ENCODE assay signal across 9 cellular contexts in the genomic region with DNA sequence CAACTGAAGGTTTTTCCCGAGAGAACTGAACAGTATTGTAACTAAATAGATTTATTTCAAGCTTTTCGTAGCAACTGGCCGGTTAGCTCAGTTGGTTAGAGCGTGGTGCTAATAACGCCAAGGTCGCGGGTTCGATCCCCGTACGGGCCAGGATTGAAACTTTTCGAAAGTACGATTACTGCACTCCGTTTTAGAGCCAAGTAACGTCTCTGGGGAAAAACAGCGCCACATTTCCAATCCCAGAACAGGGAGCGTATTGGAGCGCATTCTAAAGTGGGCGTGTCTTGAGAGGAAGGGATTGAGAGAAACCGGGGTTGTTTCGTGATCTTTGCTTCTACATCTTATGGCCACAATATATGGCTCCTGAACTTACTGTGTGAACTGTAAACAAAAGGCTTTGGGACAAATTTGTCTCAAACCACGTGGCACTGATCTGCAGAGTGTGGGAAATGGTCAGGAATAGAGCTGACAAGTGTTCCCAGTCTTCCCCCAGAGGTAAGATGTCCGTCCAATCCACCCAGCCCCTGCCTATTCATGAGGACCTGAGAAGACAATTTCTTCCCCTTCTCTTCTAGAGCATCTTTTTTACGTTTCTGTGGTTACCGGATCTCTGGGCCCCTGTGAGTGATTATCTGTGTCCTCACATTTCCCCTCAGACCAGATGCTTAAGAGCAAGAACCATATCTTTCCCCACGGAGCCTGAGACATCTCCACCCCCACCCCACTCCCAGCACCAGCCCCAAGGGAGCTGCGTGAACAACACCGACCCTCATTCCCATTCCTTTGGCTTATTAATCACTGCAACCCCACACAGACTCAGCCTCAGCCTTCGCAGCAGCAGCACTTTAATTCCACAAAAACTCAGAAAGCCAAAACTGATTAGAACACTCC. TPM values are rescaled to one million over a fixed set of nuclear protein-coding genes. Genes with fewer than 3 reads are reported as not detected.
DNase-seq lines count a peak whose midpoint lies in the region; ATAC-seq and TF ChIP-seq lines count a peak whose summit lies in the region.
"Had no signal": no experiment of that assay in that cellular context is flagged by ENCODE, and none has a peak within 500 bp of the region (broad histone marks: within the 10 kb centered on the region; RNA-seq: fewer than 3 reads in every experiment).

No MANE protein-coding gene starts in this region.

- H3K9ac ChIP-seq in BLaER1 treated with 17β-estradiol and CSF1 and Interleukin-3, amounts not matched to agents 10 nM and 100 nM = peak overlapping the region; percentile 78 to 93 (median 88)

- no peaks in the 10 kb centered on the region for H3K36me3 Mint-ChIP-seq in naive thymus-derived CD8-positive, alpha-beta T cell
- peaks cover 6% of the 10 kb centered on the region for H3K36me3 Mint-ChIP-seq in stimulated activated effector memory CD8-positive, alpha-beta T cell treated with anti-CD3 and anti-CD28 coated beads, Interleukin-12 subunit alpha, Interleukin-12 subunit beta, amount 100 ng/mL, for 72 hours
- H3K36me3 Mint-ChIP-seq: IgD-negative memory B cell had no signal

- H3K9me3 Mint-ChIP-seq in naive thymus-derived CD8-positive, alpha-beta T cell = no peaks in the 10 kb centered on the region
- H3K9me3 Mint-ChIP-seq in stimulated activated effector memory CD8-positive, alpha-beta T cell treated with anti-CD3 and anti-CD28 coated beads, Interleukin-12 subunit alpha, Interleukin-12 subunit beta, amount 100 ng/mL, for 72 hours = no peaks in the 10 kb centered on the region
- H3K9me3 Mint-ChIP-seq: IgD-negative memory B cell had no signal

- peak overlapping the region; percentile 85 to 100 (median 98) for H3K4me2 ChIP-seq in BLaER1 treated with 17β-estradiol and CSF1 and Interleukin-3, amounts not matched to agents 10 nM and 100 nM

- H3K4me1 ChIP-seq in BLaER1 treated with 17β-estradiol and CSF1 and Interleukin-3, amounts not matched to agents 10 nM and 100 nM = peaks cover 37 to 53% (median 48%) of the 10 kb centered on the region in 10 experiments

- H3K4me3 ChIP-seq in BLaER1 treated with 17β-estradiol and CSF1 and Interleukin-3, amounts not matched to agents 10 nM and 100 nM = peak overlapping the region; percentile 71 to 88 (median 79)
- H3K4me3 ChIP-seq in fibroblast of the aortic adventitia (ENCODE audit: low read depth, low read length) = peak overlapping the region; percentile 76

- TF ChIP-seq CTCF in fibroblast of the aortic adventitia (IDR thresholded peaks at IDR 0.05; ENCODE audit: insufficient read depth, low read length) = no peak

- peak; percentile 25 for ATAC-seq in GM21381 (IDR thresholded peaks at IDR 0.05; ENCODE audit: unreplicated experiment)
- ATAC-seq in naive thymus-derived CD8-positive, alpha-beta T cell = peak; percentile 7 to 27
- peak; percentile 43 for ATAC-seq in stimulated activated effector memory CD8-positive, alpha-beta T cell treated with anti-CD3 and anti-CD28 coated beads, Interleukin-12 subunit alpha, Interleukin-12 subunit beta, amount 100 ng/mL, for 72 hours

- peaks cover 10 to 21% (median 19%) of the 10 kb centered on the region in 4 donors for H3K4me1 Mint-ChIP-seq in naive thymus-derived CD8-positive, alpha-beta T cell
- peaks cover 20% of the 10 kb centered on the region for H3K4me1 Mint-ChIP-seq in stimulated activated effector memory CD8-positive, alpha-beta T cell treated with anti-CD3 and anti-CD28 coated beads, Interleukin-12 subunit alpha, Interleukin-12 subunit beta, amount 100 ng/mL, for 72 hours

- no peaks in the 10 kb centered on the region for H3K27me3 ChIP-seq in BLaER1 treated with 17β-estradiol and CSF1 and Interleukin-3, amounts not matched to agents 10 nM and 100 nM

- peaks cover 15 to 36% (median 20%) of the 10 kb centered on the region in 11 experiments; a peak in 19 of 22 replicates for H4K20me1 ChIP-seq in BLaER1 treated with 17β-estradiol and CSF1 and Interleukin-3, amounts not matched to agents 10 nM and 100 nM

- no peak overlapping the region for H3K27ac Mint-ChIP-seq in naive thymus-derived CD8-positive, alpha-beta T cell
- H3K27ac Mint-ChIP-seq in stimulated activated effector memory CD8-positive, alpha-beta T cell treated with anti-CD3 and anti-CD28 coated beads, Interleukin-12 subunit alpha, Interleukin-12 subunit beta, amount 100 ng/mL, for 72 hours = no peak overlapping the region
- H3K27ac Mint-ChIP-seq: IgD-negative memory B cell had no signal

- H3K36me3 ChIP-seq in BLaER1 treated with 17β-estradiol and CSF1 and Interleukin-3, amounts not matched to agents 10 nM and 100 nM = no peaks in the 10 kb centered on the region

- H3K27me3 Mint-ChIP-seq in naive thymus-derived CD8-positive, alpha-beta T cell = no peaks in the 10 kb centered on the region
- H3K27me3 Mint-ChIP-seq: IgD-negative memory B cell had no signal

- peak; percentile 95 for DNase-seq in LoVo (ENCODE audit: low spot score)
- DNase-seq in RPMI8226 = peak; percentile 95
- peak; percentile 63 to 81 for DNase-seq in activated T-helper 1 cell treated with anti-CD3 and anti-CD28 coated beads, Interleukin-2, amount 50 U/mL, for 16 hours (ENCODE audit: low read depth in 1 of 2, low spot score in 1 of 2)
- DNase-seq in fibroblast of the aortic adventitia (ENCODE audit: low read depth) = peak; percentile 100
- DNase-seq in naive thymus-derived CD8-positive, alpha-beta T cell = peak; percentile 32 to 92 (median 83)
- DNase-seq in stimulated activated effector memory CD8-positive, alpha-beta T cell treated with anti-CD3 and anti-CD28 coated beads, Interleukin-12 subunit alpha, Interleukin-12 subunit beta, amount 100 ng/mL, for 72 hours (ENCODE audit: low spot score in 2 of 2) = peak; percentile 85 to 97

- H3K27ac ChIP-seq in BLaER1 treated with 17β-estradiol and CSF1 and Interleukin-3, amounts not matched to agents 10 nM and 100 nM = peak overlapping the region; percentile 46 to 91 (median 84); a peak in 20 of 22 replicates

- H3K4me3 Mint-ChIP-seq in naive thymus-derived CD8-positive, alpha-beta T cell = no peak overlapping the region
- no peak overlapping the region for H3K4me3 Mint-ChIP-seq in stimulated activated effector memory CD8-positive, alpha-beta T cell treated with anti-CD3 and anti-CD28 coated beads, Interleukin-12 subunit alpha, Interleukin-12 subunit beta, amount 100 ng/mL, for 72 hours
- H3K4me3 Mint-ChIP-seq: IgD-negative memory B cell had no signal

- POLR2A ChIA-PET in naive thymus-derived CD8-positive, alpha-beta T cell (lab: Charles Lee) = interaction anchor here (1.2 to 26.2 kb wide), 15 partner anchors 9 to 501 kb away, joined by 3 to 1171 read pairs (median 9); partner anchors contain the start of genes ALOXE3, AURKB, CTC1 and HES7

- no peaks in the 10 kb centered on the region for H3K9me3 ChIP-seq in BLaER1 treated with 17β-estradiol and CSF1 and Interleukin-3, amounts not matched to agents 10 nM and 100 nM (replicated peaks in 1 of 11)

RNA-seq across cellular contexts. Expression of gene BORCS6, which starts 2.2 kb away (rescaled TPM):
- total RNA-seq in fibroblast of the aortic adventitia (ENCODE audit: low replicate concordance) = 3.8 and 7.7 TPM in 2 replicates
- total RNA-seq in naive thymus-derived CD8-positive, alpha-beta T cell = 10 to 100 TPM; 15.1 to 15.5 TPM
- polyA plus RNA-seq in naive thymus-derived CD8-positive, alpha-beta T cell = 10 to 100 TPM; 16.1 to 22.6 (median 16.9) TPM

RNA-seq across cellular contexts. Expression of gene TMEM107, which starts 11.6 kb away (rescaled TPM):
- total RNA-seq in fibroblast of the aortic adventitia (ENCODE audit: low replicate concordance) = 17.3 and 32.7 TPM in 2 replicates
- total RNA-seq in naive thymus-derived CD8-positive, alpha-beta T cell = 10 to 100 TPM; 17.2 to 19.4 TPM
- 10 to 100 TPM; 36.4 to 55.3 (median 41.9) TPM for polyA plus RNA-seq in naive thymus-derived CD8-positive, alpha-beta T cell

RNA-seq across cellular contexts. Expression of gene AURKB, which starts 22.6 kb away (rescaled TPM):
- total RNA-seq in fibroblast of the aortic adventitia (ENCODE audit: low replicate concordance) = 5.7 and 31.8 TPM in 2 replicates
- not detected for total RNA-seq in naive thymus-derived CD8-positive, alpha-beta T cell
- not detected for polyA plus RNA-seq in naive thymus-derived CD8-positive, alpha-beta T cell

RNA-seq across cellular contexts. Expression of gene VAMP2, which starts 25.0 kb away (rescaled TPM):
- 5.2 and 6.0 TPM in 2 replicates for total RNA-seq in fibroblast of the aortic adventitia (ENCODE audit: low replicate concordance)
- 100 to 1,000 TPM; 219 to 238 TPM for total RNA-seq in naive thymus-derived CD8-positive, alpha-beta T cell
- 10 to 100 TPM; 50.4 to 84.2 (median 64.4) TPM for polyA plus RNA-seq in naive thymus-derived CD8-positive, alpha-beta T cell

RNA-seq across cellular contexts. Expression of gene PER1, which starts 35.6 kb away (rescaled TPM):
- total RNA-seq in fibroblast of the aortic adventitia (ENCODE audit: low replicate concordance) = 1.6 and 12.7 TPM in 2 replicates
- total RNA-seq in naive thymus-derived CD8-positive, alpha-beta T cell = 100 to 1,000 TPM; 148 to 153 TPM
- polyA plus RNA-seq in naive thymus-derived CD8-positive, alpha-beta T cell = 10 to 100 TPM in 2 of 3 donors, 1 to 10 TPM in 1; 6.1 to 11.4 (median 10.7) TPM

Comparison
In these comparisons a context has a peak if more than half of its experiments do, and no peak if none do; other contexts are left out.
1. Peak in every context shown above with its lines: DNase-seq, ATAC-seq, H3K4me3 ChIP-seq and H3K27ac ChIP-seq.